ENCODE assay signal across 23 cellular contexts in the genomic region with DNA sequence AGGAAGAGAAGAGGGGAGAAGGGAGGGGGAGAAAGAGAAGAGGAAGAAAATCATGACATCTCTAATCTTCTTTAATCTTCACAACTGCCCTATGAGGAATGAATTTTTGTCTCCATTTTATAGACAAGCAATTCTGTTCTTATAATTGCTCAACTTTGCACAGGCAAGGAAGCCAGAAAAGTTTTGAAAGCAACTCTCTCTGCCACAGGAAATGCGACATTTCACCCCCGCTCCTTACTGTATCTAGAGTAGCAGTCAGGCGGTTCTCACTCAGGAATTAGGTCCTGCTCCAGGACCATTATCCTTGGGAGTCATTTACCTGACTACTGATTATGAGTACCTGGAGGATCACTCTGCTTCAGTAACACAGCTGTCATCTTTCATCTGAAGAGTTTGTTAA.
"Had no signal": no experiment of that assay in that cellular context is flagged by ENCODE, and none has a peak within 500 bp of the region (broad histone marks: within the 10 kb centered on the region; RNA-seq: fewer than 3 reads in every experiment).

No MANE protein-coding gene starts in this region.

- H3K27me3 ChIP-seq: esophagus muscularis mucosa, gastroesophageal sphincter, ovary, right lobe of liver, thyroid gland, upper lobe of left lung, vagina had no signal

- H3K36me3 ChIP-seq: esophagus muscularis mucosa, gastroesophageal sphincter, ovary, right lobe of liver, thyroid gland, upper lobe of left lung, vagina had no signal

- ATAC-seq: activated CD4-positive, alpha-beta T cell treated with anti-CD3 and anti-CD28 coated beads for 36 hours; activated T-cell treated with anti-CD3 and anti-CD28 coated beads, Interleukin-2, amount 50 U/mL, for 72 hours; gastroesophageal sphincter; right lobe of liver; stimulated activated effector memory CD8-positive, alpha-beta T cell treated with anti-CD3 and anti-CD28 coated beads, Interleukin-12 subunit alpha, Interleukin-12 subunit beta, amount 100 ng/mL, for 72 hours; stimulated activated naive CD8-positive, alpha-beta T cell treated with anti-CD3 and anti-CD28 coated beads, Interleukin-15, amount 100 ng/mL, for 72 hours had no signal

- H3K4me1 ChIP-seq: esophagus muscularis mucosa, thyroid gland, upper lobe of left lung, vagina had no signal

- DNase-seq: activated CD4-positive, alpha-beta T cell treated with anti-CD3 and anti-CD28 coated beads for 36 hours; activated CD4-positive, CD25-positive, alpha-beta regulatory T cell; activated naive CD4-positive, alpha-beta T cell treated with Interleukin-2 at 50 U/mL for 16 hours; activated naive CD8-positive, alpha-beta T cell treated with anti-CD3 and anti-CD28 coated beads for 36 hours; activated T-cell treated with anti-CD3 and anti-CD28 coated beads for 4 hours; activated T-cell treated with anti-CD3 and anti-CD28 coated beads, Interleukin-2, amount 50 U/mL, for 72 hours; amniotic stem cell; central memory CD4-positive, alpha-beta T cell; dermis blood vessel endothelial cell; effector CD4-positive, alpha-beta T cell; left cardiac atrium; naive B cell; ovary; right lobe of liver; small intestine; stimulated activated CD4-positive, alpha-beta T cell treated with anti-CD3 and anti-CD28 coated beads, Interleukin-4, amount 100 ng/mL, for 24 hours; stimulated activated naive CD8-positive, alpha-beta T cell treated with anti-CD3 and anti-CD28 coated beads, Interleukin-15, amount 100 ng/mL, for 72 hours; thyroid gland; upper lobe of left lung had no signal

- H3K4me3 ChIP-seq: esophagus muscularis mucosa, gastroesophageal sphincter, ovary, right lobe of liver, thyroid gland, upper lobe of left lung, vagina had no signal

- H3K9me3 ChIP-seq: esophagus muscularis mucosa, gastroesophageal sphincter, ovary, right lobe of liver, thyroid gland, upper lobe of left lung, vagina had no signal

- H3K27ac ChIP-seq: esophagus muscularis mucosa, gastroesophageal sphincter, ovary, right lobe of liver, thyroid gland, upper lobe of left lung, vagina had no signal
